ENCODE assay signal across 10 cellular contexts in genomic region chr4:184028571-184028996, GRCh38.
DNase-seq lines count a peak whose midpoint lies in the region; ATAC-seq and TF ChIP-seq lines count a peak whose summit lies in the region.
"Had no signal": no experiment of that assay in that cellular context is flagged by ENCODE, and none has a peak within 500 bp of the region (broad histone marks: within the 10 kb centered on the region; RNA-seq: fewer than 3 reads in every experiment).

No MANE protein-coding gene starts in this region.

- no peaks in the 10 kb centered on the region for H4K20me1 ChIP-seq in Loucy (ENCODE audit: insufficient read depth, low read length, poor library complexity, severe bottlenecking)

- POLR2A ChIA-PET in CD4-positive, alpha-beta T cell (lab: Charles Lee) = interaction anchor here (1.0 kb wide), 1 partner anchor 52 kb away, joined by 3 read pairs; no protein-coding TSS in a partner anchor
- POLR2A ChIA-PET in naive thymus-derived CD4-positive, alpha-beta T cell (lab: Charles Lee) = interaction anchor here (1.2 kb wide), 1 partner anchor 12 kb away, joined by 4 read pairs; no protein-coding TSS in a partner anchor

- peak overlapping the region; percentile 95 for H3K4me2 ChIP-seq in Loucy (ENCODE audit: low read depth, low read length, poor library complexity, severe bottlenecking)

- H3K4me3 Mint-ChIP-seq in CD4-positive, alpha-beta T cell = peak overlapping the region; percentile 86
- H3K4me3 Mint-ChIP-seq in activated T-helper 1 cell treated with anti-CD3 and anti-CD28 coated beads, Interleukin-12 subunit alpha, Interleukin-12 subunit beta, Interleukin-2, Interleukin-4 antibody, amounts not matched to agents 30 ng/mL and 10 ng/mL and 1 ng/mL, durations not matched to agents 14 hours and 24 hours and 36 hours = peak overlapping the region; percentile 81
- peak overlapping the region; percentile 81 to 97 (median 92) for H3K4me3 Mint-ChIP-seq in naive thymus-derived CD4-positive, alpha-beta T cell

- H3K9ac ChIP-seq in Loucy (ENCODE audit: low read depth, low read length, poor library complexity, severe bottlenecking) = peak overlapping the region; percentile 62

- TF ChIP-seq CTCF in CD4-positive, alpha-beta T cell (IDR thresholded peaks at IDR 0.05) = no peak
- TF ChIP-seq CTCF in Loucy (conservative IDR thresholded peaks at IDR 0.05; ENCODE audit: low read length) = no peak

- H2AFZ ChIP-seq in Loucy (ENCODE audit: low read length) = peak overlapping the region; percentile 98

- intact Hi-C loops in CD4-positive, alpha-beta T cell (cut with DNase I, micrococcal nuclease) = no loop called here
- intact Hi-C loops in activated T-helper 1 cell treated with anti-CD3 and anti-CD28 coated beads, Interleukin-12 subunit alpha, Interleukin-12 subunit beta, Interleukin-2, Interleukin-4 antibody, amounts not matched to agents 30 ng/mL and 10 ng/mL and 1 ng/mL, durations not matched to agents 14 hours and 24 hours and 36 hours (cut with micrococcal nuclease) = no loop called here
- intact Hi-C loops in naive thymus-derived CD4-positive, alpha-beta T cell (cut with micrococcal nuclease) = no loop called here

- H3K27me3 ChIP-seq in CD4-positive, alpha-beta T cell (ENCODE audit: control insufficient read depth, insufficient read depth, low read length) = no peaks in the 10 kb centered on the region
- no peaks in the 10 kb centered on the region for H3K27me3 ChIP-seq in Loucy (ENCODE audit: insufficient read depth, low read length, poor library complexity, severe bottlenecking)
- H3K27me3 ChIP-seq in naive thymus-derived CD4-positive, alpha-beta T cell (ENCODE audit: control insufficient read depth in 2 of 2, insufficient read depth in 2 of 2, low read length in 2 of 2) = no peaks in the 10 kb centered on the region

- no peaks in the 10 kb centered on the region for H3K36me3 ChIP-seq in Loucy (ENCODE audit: insufficient read depth, low read length)
- no peaks in the 10 kb centered on the region for H3K36me3 ChIP-seq in naive thymus-derived CD4-positive, alpha-beta T cell (ENCODE audit: control insufficient read depth in 2 of 3, insufficient read depth in 3 of 3, low read length in 3 of 3)

- H3K27ac Mint-ChIP-seq in CD4-positive, alpha-beta T cell = peak overlapping the region; percentile 70
- no peak overlapping the region for H3K27ac Mint-ChIP-seq in activated T-helper 1 cell treated with anti-CD3 and anti-CD28 coated beads, Interleukin-12 subunit alpha, Interleukin-12 subunit beta, Interleukin-2, Interleukin-4 antibody, amounts not matched to agents 30 ng/mL and 10 ng/mL and 1 ng/mL, durations not matched to agents 14 hours and 24 hours and 36 hours
- peak overlapping the region; percentile 32 to 85 (median 57) for H3K27ac Mint-ChIP-seq in naive thymus-derived CD4-positive, alpha-beta T cell

- no peaks in the 10 kb centered on the region for H3K9me3 ChIP-seq in CD4-positive, alpha-beta T cell (ENCODE audit: control insufficient read depth, low read length)
- no peaks in the 10 kb centered on the region for H3K9me3 ChIP-seq in Loucy (ENCODE audit: insufficient read depth, low read depth, low read length)
- H3K9me3 ChIP-seq in naive thymus-derived CD4-positive, alpha-beta T cell (ENCODE audit: control insufficient read depth in 2 of 3, low read length in 3 of 3) = no peaks in the 10 kb centered on the region

- CTCF ChIA-PET in CD4-positive, alpha-beta T cell (lab: Charles Lee) = no interaction called here
- CTCF ChIA-PET in naive thymus-derived CD4-positive, alpha-beta T cell (lab: Charles Lee) = no interaction called here

- H3K27me3 Mint-ChIP-seq in CD4-positive, alpha-beta T cell = peaks cover 8% of the 10 kb centered on the region
- H3K27me3 Mint-ChIP-seq in activated T-helper 1 cell treated with anti-CD3 and anti-CD28 coated beads, Interleukin-12 subunit alpha, Interleukin-12 subunit beta, Interleukin-2, Interleukin-4 antibody, amounts not matched to agents 30 ng/mL and 10 ng/mL and 1 ng/mL, durations not matched to agents 14 hours and 24 hours and 36 hours (ENCODE audit: insufficient read depth) = peaks cover 36% of the 10 kb centered on the region
- H3K27me3 Mint-ChIP-seq in naive thymus-derived CD4-positive, alpha-beta T cell = peaks cover 12 to 41% (median 14%) of the 10 kb centered on the region in 5 donors

- H3K79me2 ChIP-seq in Loucy (ENCODE audit: insufficient read depth, low read length) = no peaks in the 10 kb centered on the region

- no peaks in the 10 kb centered on the region for H3K9me2 ChIP-seq in Loucy (replicated peaks; ENCODE audit: low read depth, low read length)

- no peaks in the 10 kb centered on the region for H3K36me3 Mint-ChIP-seq in CD4-positive, alpha-beta T cell (ENCODE audit: low read depth)
- H3K36me3 Mint-ChIP-seq in activated T-helper 1 cell treated with anti-CD3 and anti-CD28 coated beads, Interleukin-12 subunit alpha, Interleukin-12 subunit beta, Interleukin-2, Interleukin-4 antibody, amounts not matched to agents 30 ng/mL and 10 ng/mL and 1 ng/mL, durations not matched to agents 14 hours and 24 hours and 36 hours (ENCODE audit: low read depth) = no peaks in the 10 kb centered on the region
- H3K36me3 Mint-ChIP-seq in naive thymus-derived CD4-positive, alpha-beta T cell = no peaks in the 10 kb centered on the region

- H3K27ac ChIP-seq in CD4-positive, alpha-beta T cell (ENCODE audit: low read depth, low read length) = no peak overlapping the region
- H3K27ac ChIP-seq in naive thymus-derived CD4-positive, alpha-beta T cell (ENCODE audit: low read depth, low read length) = no peak overlapping the region

- peaks cover 18% of the 10 kb centered on the region for H3K4me1 ChIP-seq in Loucy (ENCODE audit: insufficient read depth, low read length, poor library complexity, severe bottlenecking)
- no peaks in the 10 kb centered on the region for H3K4me1 ChIP-seq in naive thymus-derived CD4-positive, alpha-beta T cell (ENCODE audit: control insufficient read depth in 2 of 2, insufficient read depth in 2 of 2, low read length in 2 of 2)

- peak overlapping the region; percentile 79 for H3K4me3 ChIP-seq in Loucy (ENCODE audit: low read length, poor library complexity, severe bottlenecking)
- H3K4me3 ChIP-seq in naive thymus-derived CD4-positive, alpha-beta T cell (ENCODE audit: low read length) = peak overlapping the region; percentile 54

- H3K9me3 Mint-ChIP-seq in CD4-positive, alpha-beta T cell = no peaks in the 10 kb centered on the region
- no peaks in the 10 kb centered on the region for H3K9me3 Mint-ChIP-seq in activated T-helper 1 cell treated with anti-CD3 and anti-CD28 coated beads, Interleukin-12 subunit alpha, Interleukin-12 subunit beta, Interleukin-2, Interleukin-4 antibody, amounts not matched to agents 30 ng/mL and 10 ng/mL and 1 ng/mL, durations not matched to agents 14 hours and 24 hours and 36 hours
- H3K9me3 Mint-ChIP-seq in naive thymus-derived CD4-positive, alpha-beta T cell = no peaks in the 10 kb centered on the region
- H3K9me3 Mint-ChIP-seq: nephron had no signal

- no peaks in the 10 kb centered on the region for H3F3A ChIP-seq in Loucy (ENCODE audit: low read depth)

- H3K4me1 Mint-ChIP-seq in CD4-positive, alpha-beta T cell (ENCODE audit: low read depth) = peaks cover 28% of the 10 kb centered on the region
- peaks cover 23% of the 10 kb centered on the region for H3K4me1 Mint-ChIP-seq in activated T-helper 1 cell treated with anti-CD3 and anti-CD28 coated beads, Interleukin-12 subunit alpha, Interleukin-12 subunit beta, Interleukin-2, Interleukin-4 antibody, amounts not matched to agents 30 ng/mL and 10 ng/mL and 1 ng/mL, durations not matched to agents 14 hours and 24 hours and 36 hours (ENCODE audit: low read depth)
- H3K4me1 Mint-ChIP-seq in naive thymus-derived CD4-positive, alpha-beta T cell = peaks cover 16 to 34% (median 26%) of the 10 kb centered on the region in 7 donors

- ATAC-seq in CD4-positive, alpha-beta T cell (ENCODE audit: poor library complexity) = peak; percentile 32
- peak; percentile 61 for ATAC-seq in naive thymus-derived CD4-positive, alpha-beta T cell
- ATAC-seq: HCT116 had no signal

- peak in 5 of 10 experiments; percentile 1 to 7 (median 7) for DNase-seq in CD4-positive, alpha-beta T cell
- peak; percentile 6 for DNase-seq in activated T-helper 1 cell treated with anti-CD3 and anti-CD28 coated beads, Interleukin-12 subunit alpha, Interleukin-12 subunit beta, Interleukin-2, Interleukin-4 antibody, amounts not matched to agents 30 ng/mL and 10 ng/mL and 1 ng/mL, durations not matched to agents 14 hours and 24 hours and 36 hours (ENCODE audit: low spot score)
- DNase-seq in naive thymus-derived CD4-positive, alpha-beta T cell = peak in 5 of 9 donors; percentile 25 to 41 (median 35)
- DNase-seq in ecto neural progenitor cell (ENCODE audit: low spot score) (no peak), DMS153 treated with DMSO at 0.1 percent for 48 hours (lab: John Stamatoyannopoulos, UW; ENCODE audit: unreplicated experiment) (no peak), SW480 (ENCODE audit: low spot score) (no peak), NCI-H69 (lab: John Stamatoyannopoulos, UW) (no peak)

Comparison
In these comparisons a context has a peak if more than half of its experiments do, and no peak if none do; other contexts are left out.
1. DNase-seq: peak in activated T-helper 1 cell treated with anti-CD3 and anti-CD28 coated beads, Interleukin-12 subunit alpha, Interleukin-12 subunit beta, Interleukin-2, Interleukin-4 antibody, amounts not matched to agents 30 ng/mL and 10 ng/mL and 1 ng/mL, durations not matched to agents 14 hours and 24 hours and 36 hours (single experiment) and naive thymus-derived CD4-positive, alpha-beta T cell (5 of 9); none in ecto neural progenitor cell (single experiment), DMS153 treated with DMSO at 0.1 percent for 48 hours (single experiment), SW480 (single experiment) and NCI-H69 (single experiment).
2. Peak in every context shown above with its lines, with median percentiles within 50 percentile points of each other: H3K4me3 Mint-ChIP-seq.